In the genomic region with DNA sequence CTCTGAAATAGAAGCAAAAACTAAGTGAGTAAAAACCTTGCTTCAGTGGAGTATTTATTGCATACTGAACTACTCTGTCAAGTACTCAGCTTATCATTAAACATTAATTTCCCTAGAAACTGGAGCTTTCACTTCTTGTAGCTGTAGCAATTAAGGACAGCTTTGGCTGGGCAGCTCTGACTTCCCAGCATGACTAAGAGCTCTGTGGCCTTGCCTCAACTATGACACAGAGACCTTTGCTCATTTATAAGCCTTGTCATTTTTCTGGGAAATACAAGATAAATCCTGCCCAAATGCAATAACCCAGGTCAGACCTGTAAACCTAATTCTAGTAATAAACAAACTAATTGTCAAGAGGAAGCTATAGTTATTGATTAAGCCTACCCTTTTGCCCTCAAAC, we compare ENCODE assay signal across 10 cellular contexts.
DNase-seq lines count a peak whose midpoint lies in the region; ATAC-seq and TF ChIP-seq lines count a peak whose summit lies in the region.
"Had no signal": no experiment of that assay in that cellular context is flagged by ENCODE, and none has a peak within 500 bp of the region (broad histone marks: within the 10 kb centered on the region; RNA-seq: fewer than 3 reads in every experiment).

No MANE protein-coding gene starts in this region.

- peaks cover 0 to 11% (median 0%) of the 10 kb centered on the region in 5 experiments for H3K9me3 Mint-ChIP-seq in brain
- no peaks in the 10 kb centered on the region for H3K9me3 Mint-ChIP-seq in immature natural killer cell

- H3K27ac Mint-ChIP-seq in brain (peak overlapping the region; percentile 5 to 82 (median 71)), immature natural killer cell (no peak overlapping the region)
- H3K27ac Mint-ChIP-seq: activated B cell treated with CpG ODN at 0.5 μM for 24 hours, memory B cell had no signal

- H3K4me1 Mint-ChIP-seq in brain (peaks cover 29% of the 10 kb centered on the region), immature natural killer cell (no peaks in the 10 kb centered on the region)
- H3K4me1 Mint-ChIP-seq: activated B cell treated with CpG ODN at 0.5 μM for 24 hours, memory B cell had no signal

- no peak overlapping the region for H3K4me3 Mint-ChIP-seq in brain
- H3K4me3 Mint-ChIP-seq in immature natural killer cell = no peak overlapping the region
- H3K4me3 Mint-ChIP-seq: activated B cell treated with CpG ODN at 0.5 μM for 24 hours, memory B cell had no signal

- H3K27me3 Mint-ChIP-seq in brain = peaks cover 2% of the 10 kb centered on the region
- H3K27me3 Mint-ChIP-seq in immature natural killer cell (ENCODE audit: low read depth in 3 of 3) = peaks cover 2 to 15% (median 7%) of the 10 kb centered on the region in 3 donors
- H3K27me3 Mint-ChIP-seq: activated B cell treated with CpG ODN at 0.5 μM for 24 hours had no signal

- no peak for TF ChIP-seq CTCF in brain (conservative IDR thresholded peaks at IDR 0.05)

- DNase-seq in sciatic nerve (ENCODE audit: low spot score) (no peak), immature natural killer cell (no peak), NCI-H1436 treated with DMSO at 0.1 percent for 48 hours (lab: John Stamatoyannopoulos, UW) (no peak)
- no peak for DNase-seq in activated CD4-positive, CD25-positive, alpha-beta regulatory T cell (lab: John Stamatoyannopoulos, UW)
- DNase-seq: activated B cell treated with CpG ODN at 0.5 μM for 24 hours had no signal

- intact Hi-C loops in sciatic nerve (cut with DNase I) = no loop called here

- peak; percentile 49 for ATAC-seq in GM19025 (IDR thresholded peaks at IDR 0.05; ENCODE audit: low read depth, unreplicated experiment)
- peak; percentile 69 for ATAC-seq in HG03175 (IDR thresholded peaks at IDR 0.05; ENCODE audit: unreplicated experiment)
- ATAC-seq in sciatic nerve = peak; percentile 76
- no peak for ATAC-seq in GM18502 (IDR thresholded peaks at IDR 0.05; ENCODE audit: poor library complexity, unreplicated experiment)

- H3K36me3 Mint-ChIP-seq in brain (no peaks in the 10 kb centered on the region), immature natural killer cell (no peaks in the 10 kb centered on the region)
- H3K36me3 Mint-ChIP-seq: memory B cell had no signal

Comparison
In these comparisons a context has a peak if more than half of its experiments do, and no peak if none do; other contexts are left out.
1. H3K27ac Mint-ChIP-seq: peak in brain (5 of 5); none in immature natural killer cell (0 of 6).